Comparison of ENCODE assay signal across 8 cellular contexts in genomic region chr13:108342369-108343289, GRCh38.
A peak's percentile ranks its signal among the peaks of the same experiment; 100 is the strongest.
DNase-seq lines count a peak whose midpoint lies in the region; ATAC-seq and TF ChIP-seq lines count a peak whose summit lies in the region.

No MANE protein-coding gene starts in this region.

- dilution Hi-C loops in mammary epithelial cell (cut with HindIII; ENCODE audit: low sequenced_read_pairs), result loop anchor here (25.0 kb wide), 1 partner anchor 545 kb away; no protein-coding TSS in a partner anchor

- no peaks in the 10 kb centered on the region for H3K4me1 ChIP-seq in mammary epithelial cell (ENCODE audit: insufficient read depth, low read length)
- H3K4me1 ChIP-seq in liver (ENCODE audit: control insufficient read depth in 4 of 4, insufficient read depth in 4 of 4, low read length in 3 of 4), result no peaks in the 10 kb centered on the region

- in situ Hi-C loops in mammary epithelial cell (cut with MboI; ENCODE audit: low sequenced_read_pairs in 2 of 2), result loop anchor here in 1 of 2 donors (25.0 kb wide), 1 partner anchor 545 kb away; no protein-coding TSS in a partner anchor

- DNase-seq in EL (peak; percentile 11), NCI-H748 (lab: John Stamatoyannopoulos, UW; ENCODE audit: unreplicated experiment) (peak; percentile 47), mammary epithelial cell (peak; percentile 6), DMS79 treated with DMSO at 0.1 percent for 48 hours (lab: John Stamatoyannopoulos, UW) (no peak), H4 (ENCODE audit: low spot score) (no peak)

- CTCF ChIA-PET in mammary epithelial cell (lab: Charles Lee; ENCODE audit: low non-redundant PET), result interaction anchor here (0.7 kb wide), 1 partner anchor 619 kb away, joined by 5 read pairs; no protein-coding TSS in a partner anchor

- H3K4me3 ChIP-seq in mammary epithelial cell (replicated peaks in 1 of 3; ENCODE audit: insufficient read depth in 1 of 3, low read depth in 2 of 3, low read length in 3 of 3) (no peak overlapping the region), liver (ENCODE audit: low read depth in 1 of 3, low read length in 3 of 3) (no peak overlapping the region)

- H3K36me3 ChIP-seq in mammary epithelial cell (ENCODE audit: insufficient read depth, low read length) (no peaks in the 10 kb centered on the region), liver (ENCODE audit: control insufficient read depth in 4 of 4, insufficient read depth in 3 of 4, low read depth in 1 of 4, low read length in 3 of 4) (no peaks in the 10 kb centered on the region)

- H3K27me3 ChIP-seq in mammary epithelial cell (ENCODE audit: insufficient read depth, low read length) (peaks cover 2% of the 10 kb centered on the region), liver (ENCODE audit: control insufficient read depth in 4 of 4, insufficient read depth in 4 of 4, low read length in 3 of 4) (peaks cover 0 to 2% (median 0%) of the 10 kb centered on the region in 4 donors)

- peak; percentile 74 to 76 for TF ChIP-seq RAD21 in liver (IDR thresholded peaks at IDR 0.05)

- no peaks in the 10 kb centered on the region for H3K9me3 ChIP-seq in mammary epithelial cell (replicated peaks; ENCODE audit: insufficient read depth, low read length)
- no peaks in the 10 kb centered on the region for H3K9me3 ChIP-seq in liver (ENCODE audit: control insufficient read depth in 4 of 4, low read length in 3 of 4)

- peak; percentile 69 for ATAC-seq in HG02870 (IDR thresholded peaks at IDR 0.05; ENCODE audit: unreplicated experiment)

- H3K9ac ChIP-seq in mammary epithelial cell (ENCODE audit: insufficient read depth, low read length) (no peak overlapping the region), liver (ENCODE audit: low read depth in 1 of 2, low read length in 2 of 2) (no peak overlapping the region)

- H4K20me1 ChIP-seq in mammary epithelial cell (ENCODE audit: insufficient read depth, low read length), result no peaks in the 10 kb centered on the region

- H3K4me2 ChIP-seq in mammary epithelial cell (ENCODE audit: insufficient read depth, low read depth, low read length), result no peak overlapping the region

- WGBS in mammary epithelial cell (ENCODE audit: low coverage, missing lambda C conversion rate), result 59% methylated on average over 7 of the region's 7 CpGs
- WGBS in liver, result 62% methylated on average over 7 of the region's 7 CpGs

- intact Hi-C loops in mammary epithelial cell (cut with micrococcal nuclease), result loop anchor here (5.0 kb wide), 1 partner anchor 165 kb away; no protein-coding TSS in a partner anchor

- no peak overlapping the region for H2AFZ ChIP-seq in mammary epithelial cell (ENCODE audit: low read depth, low read length)

- H3K27ac ChIP-seq in 22Rv1, result no peak overlapping the region
- H3K27ac ChIP-seq in mammary epithelial cell (ENCODE audit: insufficient read depth, low read depth, low read length), result no peak overlapping the region
- H3K27ac ChIP-seq in liver (ENCODE audit: low read depth in 1 of 2, low read length in 2 of 2), result no peak overlapping the region

- no peaks in the 10 kb centered on the region for H3K79me2 ChIP-seq in mammary epithelial cell (ENCODE audit: insufficient read depth, low read length)

- TF ChIP-seq CTCF in 22Rv1 (IDR thresholded peaks at IDR 0.05), result peak; percentile 79
- TF ChIP-seq CTCF in mammary epithelial cell (conservative IDR thresholded peaks at IDR 0.05 in 1 of 2, IDR thresholded peaks at IDR 0.05 in 1 of 2; ENCODE audit: extremely low read depth in 1 of 2, insufficient read depth in 1 of 2, low read depth in 1 of 2, low read length in 2 of 2), result peak; percentile 47 to 72
- TF ChIP-seq CTCF in liver (IDR thresholded peaks at IDR 0.05; ENCODE audit: low read depth, low read length, missing input control), result peak; percentile 28

- no TSS peak for BruUV-seq in mammary epithelial cell (replicated peaks; lab: Mats Ljungman, UMichigan)

TF ChIP-seq in liver, 16 proteins besides CTCF, POLR2A, EP300 and RAD21:
- TF ChIP-seq, protein P1, sequence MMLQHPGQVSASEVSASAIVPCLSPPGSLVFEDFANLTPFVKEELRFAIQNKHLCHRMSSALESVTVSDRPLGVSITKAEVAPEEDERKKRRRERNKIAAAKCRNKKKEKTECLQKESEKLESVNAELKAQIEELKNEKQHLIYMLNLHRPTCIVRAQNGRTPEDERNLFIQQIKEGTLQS (IDR thresholded peaks at IDR 0.05), result no peak
- no peak for TF ChIP-seq JUND (IDR thresholded peaks at IDR 0.05)
- TF ChIP-seq RXRA (IDR thresholded peaks at IDR 0.05), result no peak
- TF ChIP-seq, protein P2, sequence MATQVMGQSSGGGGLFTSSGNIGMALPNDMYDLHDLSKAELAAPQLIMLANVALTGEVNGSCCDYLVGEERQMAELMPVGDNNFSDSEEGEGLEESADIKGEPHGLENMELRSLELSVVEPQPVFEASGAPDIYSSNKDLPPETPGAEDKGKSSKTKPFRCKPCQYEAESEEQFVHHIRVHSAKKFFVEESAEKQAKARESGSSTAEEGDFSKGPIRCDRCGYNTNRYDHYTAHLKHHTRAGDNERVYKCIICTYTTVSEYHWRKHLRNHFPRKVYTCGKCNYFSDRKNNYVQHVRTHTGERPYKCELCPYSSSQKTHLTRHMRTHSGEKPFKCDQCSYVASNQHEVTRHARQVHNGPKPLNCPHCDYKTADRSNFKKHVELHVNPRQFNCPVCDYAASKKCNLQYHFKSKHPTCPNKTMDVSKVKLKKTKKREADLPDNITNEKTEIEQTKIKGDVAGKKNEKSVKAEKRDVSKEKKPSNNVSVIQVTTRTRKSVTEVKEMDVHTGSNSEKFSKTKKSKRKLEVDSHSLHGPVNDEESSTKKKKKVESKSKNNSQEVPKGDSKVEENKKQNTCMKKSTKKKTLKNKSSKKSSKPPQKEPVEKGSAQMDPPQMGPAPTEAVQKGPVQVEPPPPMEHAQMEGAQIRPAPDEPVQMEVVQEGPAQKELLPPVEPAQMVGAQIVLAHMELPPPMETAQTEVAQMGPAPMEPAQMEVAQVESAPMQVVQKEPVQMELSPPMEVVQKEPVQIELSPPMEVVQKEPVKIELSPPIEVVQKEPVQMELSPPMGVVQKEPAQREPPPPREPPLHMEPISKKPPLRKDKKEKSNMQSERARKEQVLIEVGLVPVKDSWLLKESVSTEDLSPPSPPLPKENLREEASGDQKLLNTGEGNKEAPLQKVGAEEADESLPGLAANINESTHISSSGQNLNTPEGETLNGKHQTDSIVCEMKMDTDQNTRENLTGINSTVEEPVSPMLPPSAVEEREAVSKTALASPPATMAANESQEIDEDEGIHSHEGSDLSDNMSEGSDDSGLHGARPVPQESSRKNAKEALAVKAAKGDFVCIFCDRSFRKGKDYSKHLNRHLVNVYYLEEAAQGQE (IDR thresholded peaks at IDR 0.05), result no peak

Comparison
In these comparisons a context has a peak if more than half of its experiments do, and no peak if none do; other contexts are left out.
1. CTCF ChIP-seq: peak in every context shown above with its lines; median percentile 79 in 22Rv1; 60 in mammary epithelial cell; 28 in liver.
2. DNase-seq: peak in EL (single experiment), NCI-H748 (single experiment) and mammary epithelial cell (single experiment); none in DMS79 treated with DMSO at 0.1 percent for 48 hours (single experiment) and H4 (single experiment).